Comparison of ENCODE assay signal across 1 cellular context in the genomic region with DNA sequence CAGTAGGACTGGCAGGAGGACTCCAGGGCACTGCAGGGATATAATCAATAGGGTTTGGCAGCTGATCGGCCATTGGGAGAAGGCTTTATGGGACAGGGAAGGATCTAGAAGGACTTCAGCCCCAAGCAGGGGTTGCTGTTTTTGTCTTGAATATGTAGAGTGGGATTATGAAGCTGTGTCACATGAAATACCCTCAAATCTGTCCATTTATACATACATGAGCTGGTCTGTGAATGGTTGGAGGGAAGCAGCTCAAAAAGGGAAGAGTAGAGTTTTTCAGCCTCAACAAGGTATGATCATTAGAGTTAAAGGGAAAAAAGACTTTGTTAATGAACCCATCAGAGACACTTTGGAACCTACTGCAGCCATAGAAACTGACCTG.
TF ChIP-seq lines count a peak whose summit lies in the region.

No MANE protein-coding gene starts in this region.

TF ChIP-seq in HepG2, 621 proteins besides CTCF, POLR2A, EP300 and RAD21 (continued from another document):
- TF ChIP-seq ZBTB44 (CRISPR knock-in tag; IDR thresholded peaks at IDR 0.05), result no peak
- TF ChIP-seq KLF13 (CRISPR knock-in tag; IDR thresholded peaks at IDR 0.05), result no peak
- TF ChIP-seq ZNF253 (CRISPR knock-in tag; IDR thresholded peaks at IDR 0.05; ENCODE audit: borderline replicate concordance), result no peak
- no peak for TF ChIP-seq ZNF446 (CRISPR knock-in tag; IDR thresholded peaks at IDR 0.05)
- TF ChIP-seq HDAC6 (IDR thresholded peaks at IDR 0.05; ENCODE audit: low read depth, low read length), result no peak
- no peak for TF ChIP-seq ZNF564 (CRISPR knock-in tag; IDR thresholded peaks at IDR 0.05)
- no peak for TF ChIP-seq FOXM1 (CRISPR knock-in tag; IDR thresholded peaks at IDR 0.05)
- TF ChIP-seq ATF7 (IDR thresholded peaks at IDR 0.05), result no peak
- TF ChIP-seq ATF7 (CRISPR knock-in tag; IDR thresholded peaks at IDR 0.05), result no peak
- TF ChIP-seq KDM5B (CRISPR knock-in tag; IDR thresholded peaks at IDR 0.05; ENCODE audit: borderline replicate concordance), result no peak
- TF ChIP-seq, protein P1, sequence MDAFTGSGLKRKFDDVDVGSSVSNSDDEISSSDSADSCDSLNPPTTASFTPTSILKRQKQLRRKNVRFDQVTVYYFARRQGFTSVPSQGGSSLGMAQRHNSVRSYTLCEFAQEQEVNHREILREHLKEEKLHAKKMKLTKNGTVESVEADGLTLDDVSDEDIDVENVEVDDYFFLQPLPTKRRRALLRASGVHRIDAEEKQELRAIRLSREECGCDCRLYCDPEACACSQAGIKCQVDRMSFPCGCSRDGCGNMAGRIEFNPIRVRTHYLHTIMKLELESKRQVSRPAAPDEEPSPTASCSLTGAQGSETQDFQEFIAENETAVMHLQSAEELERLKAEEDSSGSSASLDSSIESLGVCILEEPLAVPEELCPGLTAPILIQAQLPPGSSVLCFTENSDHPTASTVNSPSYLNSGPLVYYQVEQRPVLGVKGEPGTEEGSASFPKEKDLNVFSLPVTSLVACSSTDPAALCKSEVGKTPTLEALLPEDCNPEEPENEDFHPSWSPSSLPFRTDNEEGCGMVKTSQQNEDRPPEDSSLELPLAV (CRISPR knock-in tag; conservative IDR thresholded peaks at IDR 0.05; ENCODE audit: low read depth), result no peak
- no peak for TF ChIP-seq GTF2F1 (IDR thresholded peaks at IDR 0.05; ENCODE audit: low read length)
TF ChIP-seq in HepG2: peak in this region for 0.
